In the genomic region with DNA sequence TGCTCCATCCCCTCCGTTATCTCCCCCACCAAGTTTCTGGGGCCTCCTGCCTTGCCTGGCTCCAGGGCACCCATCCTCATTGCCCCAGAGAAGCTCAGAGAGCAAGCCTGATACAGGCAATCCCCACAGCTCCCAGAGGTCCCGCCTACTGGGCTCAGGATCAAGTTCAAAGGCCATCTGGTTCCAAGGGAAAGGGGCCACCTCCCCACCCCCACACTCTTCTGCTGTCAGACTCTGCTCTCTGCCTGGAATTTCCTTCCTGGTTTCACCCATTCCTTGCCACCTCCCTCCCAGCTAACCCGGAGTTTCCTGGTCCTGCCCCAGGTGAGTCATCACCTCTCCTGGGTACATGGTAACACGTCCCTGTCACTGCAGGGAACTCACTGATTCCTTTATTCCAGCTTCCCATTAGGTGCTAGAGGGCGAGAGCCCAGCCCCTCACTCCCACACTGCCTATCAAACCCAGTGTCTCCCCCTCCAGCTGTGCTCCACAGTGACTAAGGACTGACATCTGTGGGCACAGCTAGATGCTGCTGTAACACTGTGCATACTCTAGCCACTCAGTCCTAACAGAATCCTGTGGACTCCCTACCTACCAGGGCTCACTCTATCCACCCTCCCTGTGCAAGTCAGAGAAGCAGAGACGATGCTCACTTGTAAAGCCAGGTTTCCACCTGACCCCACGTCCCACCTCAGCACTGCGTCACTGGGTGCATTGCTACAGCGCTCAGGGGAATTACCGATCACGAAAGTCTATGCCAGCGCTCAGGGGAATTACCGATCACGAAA, we compare ENCODE assay signal across 8 cellular contexts. TPM values are rescaled to one million over a fixed set of nuclear protein-coding genes. Genes with fewer than 3 reads are reported as not detected.
DNase-seq lines count a peak whose midpoint lies in the region; ATAC-seq and TF ChIP-seq lines count a peak whose summit lies in the region.

No MANE protein-coding gene starts in this region.

- no peak for TF ChIP-seq POLR2A in GM18505 (IDR thresholded peaks at IDR 0.05; ENCODE audit: borderline replicate concordance, extremely low read depth, insufficient read depth, insufficient read length)

- no peak overlapping the region for H3K27ac ChIP-seq in caudate nucleus (ENCODE audit: low read depth, low read length)

- ATAC-seq in GM18505 (IDR thresholded peaks at IDR 0.05; ENCODE audit: unreplicated experiment) = no peak

- H3K36me3 Mint-ChIP-seq in activated T-cell treated with anti-CD3 and anti-CD28 coated beads, Interleukin-2, amount 50 U/mL, for 24 hours (ENCODE audit: low read depth) = no peaks in the 10 kb centered on the region

- H3K27ac Mint-ChIP-seq in activated T-cell treated with anti-CD3 and anti-CD28 coated beads, Interleukin-2, amount 50 U/mL, for 24 hours = no peak overlapping the region

- H3K27me3 Mint-ChIP-seq in activated T-cell treated with anti-CD3 and anti-CD28 coated beads, Interleukin-2, amount 50 U/mL, for 24 hours = no peaks in the 10 kb centered on the region

- no peak overlapping the region for H3K4me3 Mint-ChIP-seq in activated T-cell treated with anti-CD3 and anti-CD28 coated beads, Interleukin-2, amount 50 U/mL, for 24 hours

- peaks cover 7% of the 10 kb centered on the region for H3K4me1 Mint-ChIP-seq in activated T-cell treated with anti-CD3 and anti-CD28 coated beads, Interleukin-2, amount 50 U/mL, for 24 hours (ENCODE audit: low read depth)

- H3K9me3 Mint-ChIP-seq in activated T-cell treated with anti-CD3 and anti-CD28 coated beads, Interleukin-2, amount 50 U/mL, for 24 hours = no peaks in the 10 kb centered on the region

- DNase-seq in activated T-cell treated with anti-CD3 and anti-CD28 coated beads, Interleukin-2, amount 50 U/mL, for 24 hours = peak; percentile 22
- no peak for DNase-seq in activated T-cell treated with anti-CD3 and anti-CD28 coated beads for 4 hours
- DNase-seq in HT-29 (ENCODE audit: low spot score) = peak; percentile 93
- DNase-seq in caudate nucleus (lab: John Stamatoyannopoulos, UW) = peak in 33 of 61 donors; percentile 8 to 83 (median 48)
- peak; percentile 37 for DNase-seq in putamen (ENCODE audit: low spot score)
- no peak for DNase-seq in GM19240 (ENCODE audit: insufficient read length, low spot score)
- no peak for DNase-seq in T-helper 2 cell

RNA-seq across cellular contexts. Expression of a gene that starts 21.8 kb away (rescaled TPM):
- 1.9 and 2.7 TPM in 2 replicates for total RNA-seq in HT-29 (2014; rRNA removed; shearing (Covaris generic))

RNA-seq across cellular contexts. Expression of a gene that starts 39.4 kb away (rescaled TPM):
- 96.0 and 102 TPM in 2 replicates for total RNA-seq in HT-29 (2014; rRNA removed; shearing (Covaris generic))

Comparison
In these comparisons a context has a peak if more than half of its experiments do, and no peak if none do; other contexts are left out.
1. DNase-seq: peak in activated T-cell treated with anti-CD3 and anti-CD28 coated beads, Interleukin-2, amount 50 U/mL, for 24 hours (single experiment), HT-29 (single experiment), caudate nucleus (33 of 61) and putamen (single experiment); none in activated T-cell treated with anti-CD3 and anti-CD28 coated beads for 4 hours (single experiment), GM19240 (single experiment) and T-helper 2 cell (0 of 5).